ENCODE assay signal across 8 cellular contexts in the genomic region with DNA sequence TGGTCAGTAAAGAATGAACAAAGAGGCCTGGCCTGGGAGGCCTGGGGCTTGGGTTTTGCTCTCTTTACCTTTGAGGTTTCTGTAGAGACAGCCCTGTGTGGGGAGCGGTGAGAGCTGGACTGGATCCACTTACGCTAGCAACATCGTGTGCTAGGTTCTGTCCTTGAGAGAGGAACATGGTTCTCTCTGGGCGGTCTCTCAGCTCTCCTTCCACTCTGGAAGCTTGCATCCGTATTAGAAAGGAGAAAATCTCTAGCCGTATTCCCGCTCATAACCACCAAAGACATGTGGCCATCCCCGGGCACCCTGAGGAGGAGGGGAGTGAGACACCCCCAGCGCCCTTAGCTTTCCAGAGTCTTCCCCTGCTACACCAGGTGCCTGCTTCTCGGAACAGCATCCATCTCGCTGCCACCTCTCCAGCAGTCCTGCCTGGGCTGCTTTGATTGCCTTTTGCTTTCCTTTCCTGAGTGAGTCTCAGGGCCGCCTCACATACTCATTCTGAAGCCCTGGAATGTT. TPM values are rescaled to one million over a fixed set of nuclear protein-coding genes. Genes with fewer than 3 reads are reported as not detected.
DNase-seq lines count a peak whose midpoint lies in the region; ATAC-seq and TF ChIP-seq lines count a peak whose summit lies in the region.

No MANE protein-coding gene starts in this region.

- H3K4ac ChIP-seq in mesenchymal stem cell (ENCODE audit: low read depth in 1 of 2, low read length in 2 of 2) = no peak overlapping the region

- no peak for TF ChIP-seq CTCF in breast epithelium (IDR thresholded peaks at IDR 0.05)

- ATAC-seq in Right ventricle myocardium superior (ENCODE audit: poor library complexity) (peak; percentile 21), left cardiac atrium (no peak), aorta (ENCODE audit: low FRiP score) (no peak)

- peaks cover 7 to 31% of the 10 kb centered on the region in 2 donors for H3K4me1 ChIP-seq in breast epithelium
- H3K4me1 ChIP-seq in mesenchymal stem cell (ENCODE audit: control insufficient read depth, insufficient read depth, low read depth, low read length) = peaks cover 39% of the 10 kb centered on the region
- no peaks in the 10 kb centered on the region for H3K4me1 ChIP-seq in aorta (ENCODE audit: control insufficient read depth in 1 of 2, insufficient read depth in 2 of 2, low read length in 2 of 2)

- no peak overlapping the region for H3K23ac ChIP-seq in mesenchymal stem cell (ENCODE audit: low read length in 2 of 2)

- H3K14ac ChIP-seq in mesenchymal stem cell (ENCODE audit: low read length in 2 of 2) = no peak overlapping the region

- no peak overlapping the region for H2BK12ac ChIP-seq in mesenchymal stem cell (ENCODE audit: low read length in 2 of 2)

- no peak overlapping the region for H2AFZ ChIP-seq in mesenchymal stem cell (ENCODE audit: low read depth, low read length)

- no peak overlapping the region for H2BK120ac ChIP-seq in mesenchymal stem cell (ENCODE audit: low read depth, low read length)

- H4K8ac ChIP-seq in mesenchymal stem cell (ENCODE audit: low read length) = peak overlapping the region; percentile 22

- H2BK15ac ChIP-seq in mesenchymal stem cell (ENCODE audit: low read depth, poor library complexity, severe bottlenecking) = no peak overlapping the region

- H3K36me3 ChIP-seq in breast epithelium (no peaks in the 10 kb centered on the region), mesenchymal stem cell (ENCODE audit: control insufficient read depth in 1 of 2, insufficient read depth in 2 of 2, low read depth in 1 of 2, low read length in 2 of 2) (peaks cover 0 to 20% of the 10 kb centered on the region in 2 experiments), aorta (ENCODE audit: control insufficient read depth in 1 of 2, insufficient read depth in 2 of 2, low read length in 1 of 2) (no peaks in the 10 kb centered on the region)

- DNase-seq in Right ventricle myocardium superior (no peak), left cardiac atrium (no peak), breast epithelium (ENCODE audit: low spot score in 2 of 2) (no peak), mesenchymal stem cell (peak; percentile 19), aorta (peak; percentile 41 to 60), NCI-H187 (lab: John Stamatoyannopoulos, UW) (no peak), cerebellar cortex (ENCODE audit: low spot score) (no peak), epidermal melanocyte (ENCODE audit: insufficient read length, low spot score) (no peak)

- H2AK5ac ChIP-seq in mesenchymal stem cell (ENCODE audit: low read length, severe bottlenecking) = no peak overlapping the region

- H3K79me1 ChIP-seq in mesenchymal stem cell (replicated peaks; ENCODE audit: low read length, poor library complexity, severe bottlenecking) = peaks cover 28% of the 10 kb centered on the region

- H2BK5ac ChIP-seq in mesenchymal stem cell (ENCODE audit: low read depth, low read length, poor library complexity, severe bottlenecking) = no peak overlapping the region

- TF ChIP-seq POLR2A in breast epithelium (IDR thresholded peaks at IDR 0.05) = no peak

- no peak overlapping the region for H4K91ac ChIP-seq in mesenchymal stem cell (ENCODE audit: low read length)

- H3K9me3 ChIP-seq in breast epithelium (no peaks in the 10 kb centered on the region), mesenchymal stem cell (ENCODE audit: control insufficient read depth, low read length) (no peaks in the 10 kb centered on the region), aorta (ENCODE audit: control insufficient read depth, low read length) (no peaks in the 10 kb centered on the region)

- H3K27me3 ChIP-seq in breast epithelium = no peaks in the 10 kb centered on the region
- H3K27me3 ChIP-seq in mesenchymal stem cell (ENCODE audit: control insufficient read depth in 1 of 2, insufficient read depth in 1 of 2, low read length in 2 of 2) = no peaks in the 10 kb centered on the region
- H3K27me3 ChIP-seq in aorta (ENCODE audit: control insufficient read depth in 1 of 2, insufficient read depth in 2 of 2, low read length in 1 of 2) = no peaks in the 10 kb centered on the region

- 76% methylated on average over 12 of the region's 12 CpGs for WGBS in mesenchymal stem cell
- WGBS in aorta, 2 donors = 12% methylated on average over 12 of the region's 12 CpGs

- peak overlapping the region; percentile 80 for H3K4me2 ChIP-seq in mesenchymal stem cell (ENCODE audit: low read length, poor library complexity, severe bottlenecking)

- intact Hi-C loops in Right ventricle myocardium superior (cut with DNase I) = loop anchor here (10.0 kb wide), 1 partner anchor 330 kb away; a partner anchor contains a TSS
- intact Hi-C loops in left cardiac atrium (cut with DNase I) = loop anchor here in 1 of 2 donors (2.0 to 10.0 kb wide), 2 partner anchors 20 to 60 kb away; no protein-coding TSS in a partner anchor
- intact Hi-C loops in breast epithelium (cut with DNase I; ENCODE audit: low total_unique reads) = no loop called here
- intact Hi-C loops in aorta (cut with DNase I) = loop anchor here (5.0 kb wide), 2 partner anchors 57 to 327 kb away; a partner anchor contains a TSS

- peak overlapping the region; percentile 89 to 97 (median 94) for H3K4me3 ChIP-seq in breast epithelium
- peak overlapping the region; percentile 94 to 95 for H3K4me3 ChIP-seq in mesenchymal stem cell (ENCODE audit: insufficient read depth in 1 of 2, low read depth in 1 of 2, low read length in 2 of 2)
- peak overlapping the region; percentile 46 to 93 for H3K4me3 ChIP-seq in aorta (ENCODE audit: low read length in 2 of 2)

- H3K27ac ChIP-seq in breast epithelium = peak overlapping the region; percentile 84 to 92
- H3K27ac ChIP-seq in mesenchymal stem cell (ENCODE audit: low read length, poor library complexity, severe bottlenecking) = no peak overlapping the region
- H3K27ac ChIP-seq in aorta (ENCODE audit: low read depth in 1 of 2, low read length in 2 of 2) = no peak overlapping the region

- H3K9ac ChIP-seq in mesenchymal stem cell (ENCODE audit: low read length) = peak overlapping the region; percentile 94

- H3K18ac ChIP-seq in mesenchymal stem cell (ENCODE audit: low read depth in 1 of 2, low read length in 2 of 2) = no peak overlapping the region

RNA-seq across cellular contexts. Expression of a gene that starts 1.3 kb away (rescaled TPM):
- total RNA-seq in Right ventricle myocardium superior (35.5 TPM), left cardiac atrium (10 to 100 TPM; 23.2 to 30.7 TPM), breast epithelium (10 to 100 TPM; 16.4 to 22.7 (median 17.8) TPM), aorta (10 to 100 TPM; 18.1 to 19.2 TPM)
- 13.5 TPM for polyA plus RNA-seq in mesenchymal stem cell (2013, experiment 1 of 2)
- 14.1 TPM for polyA plus RNA-seq in mesenchymal stem cell (2013, experiment 2 of 2)
- polyA plus RNA-seq in aorta = 1 to 10 TPM; 6.5 to 8.4 TPM

RNA-seq across cellular contexts. Expression of a gene that starts 23.4 kb away (rescaled TPM):
- 60.2 TPM for total RNA-seq in Right ventricle myocardium superior
- total RNA-seq in left cardiac atrium = 10 to 100 TPM; 35.6 to 46.1 TPM
- total RNA-seq in breast epithelium = 10 to 100 TPM; 20.2 to 24.1 (median 22.6) TPM
- polyA plus RNA-seq in mesenchymal stem cell (2013, experiment 1 of 2) = 21.0 TPM
- polyA plus RNA-seq in mesenchymal stem cell (2013, experiment 2 of 2) = 23.6 TPM
- total RNA-seq in aorta = 10 to 100 TPM; 16.1 to 22.0 TPM
- polyA plus RNA-seq in aorta = 10 to 100 TPM; 11.1 to 21.2 TPM

Comparison
In these comparisons a context has a peak if more than half of its experiments do, and no peak if none do; other contexts are left out.
1. DNase-seq: peak in mesenchymal stem cell (single experiment) and aorta (2 of 2); none in Right ventricle myocardium superior (single experiment), left cardiac atrium (single experiment), breast epithelium (0 of 2), NCI-H187 (0 of 2), cerebellar cortex (single experiment) and epidermal melanocyte (single experiment).
2. H3K27ac ChIP-seq: peak in breast epithelium (2 of 2); none in mesenchymal stem cell (single experiment) and aorta (0 of 2).
3. Peak in every context shown above with its lines, with median percentiles within 50 percentile points of each other: H3K4me3 ChIP-seq.